In the genomic region with DNA sequence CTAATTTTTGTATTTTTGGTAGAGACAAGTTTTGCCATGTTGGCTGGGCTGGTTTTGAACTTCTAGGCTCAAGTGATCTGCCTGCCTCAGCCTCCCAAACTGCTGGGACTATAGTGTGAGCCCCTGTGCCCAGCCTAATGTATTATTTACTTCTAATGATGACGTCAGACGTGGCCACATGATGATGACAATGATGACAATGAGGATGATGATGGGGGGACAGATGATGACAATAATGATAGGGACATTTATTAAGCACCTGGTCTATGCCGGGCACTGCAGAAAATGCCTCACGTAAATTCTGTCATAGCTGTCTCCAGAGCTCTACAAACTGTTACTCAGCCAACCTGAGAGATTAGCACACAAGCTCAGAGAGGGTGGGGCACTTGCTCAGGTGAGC, we compare ENCODE assay signal across 35 cellular contexts.
"Had no signal": no experiment of that assay in that cellular context is flagged by ENCODE, and none has a peak within 500 bp of the region (broad histone marks: within the 10 kb centered on the region; RNA-seq: fewer than 3 reads in every experiment).

No MANE protein-coding gene starts in this region.

- H3K27me3 ChIP-seq: MG63 had no signal

- H3K9me3 ChIP-seq: MG63 had no signal

- DNase-seq: Kasumi-1, MG63, MM.1S, MV-4-11, NCI-H1048, NCI-H1092, NCI-H1092 treated with DMSO at 0.1 percent for 48 hours, NCI-H1105, NCI-H1105 treated with DMSO at 0.1 percent for 48 hours, NCI-H1417, NCI-H1417 treated with DMSO at 0.1 percent for 48 hours, NCI-H1436, NCI-H1436 treated with DMSO at 0.1 percent for 48 hours, NCI-H146, NCI-H1694, NCI-H1694 treated with DMSO at 0.1 percent for 48 hours, NCI-H187, NCI-H187 treated with DMSO at 0.1 percent for 48 hours, NCI-H2029, NCI-H2029 treated with DMSO at 0.1 percent for 48 hours, NCI-H2081, NCI-H2081 treated with DMSO at 0.1 percent for 48 hours, NCI-H2107, NCI-H2171, NCI-H2171 treated with DMSO at 0.1 percent for 48 hours, NCI-H2227 treated with DMSO at 0.1 percent for 48 hours, NCI-H226, NCI-H345, NCI-H446, NCI-H446 treated with DMSO at 0.1 percent for 48 hours, NCI-H510A, NCI-H510A treated with DMSO at 0.1 percent for 48 hours, NCI-H524, NCI-H524 treated with DMSO at 0.1 percent for 48 hours, NCI-H526 had no signal

- H3K4me3 ChIP-seq: MG63 had no signal

- H3K36me3 ChIP-seq: MG63 had no signal
